In the genomic region with DNA sequence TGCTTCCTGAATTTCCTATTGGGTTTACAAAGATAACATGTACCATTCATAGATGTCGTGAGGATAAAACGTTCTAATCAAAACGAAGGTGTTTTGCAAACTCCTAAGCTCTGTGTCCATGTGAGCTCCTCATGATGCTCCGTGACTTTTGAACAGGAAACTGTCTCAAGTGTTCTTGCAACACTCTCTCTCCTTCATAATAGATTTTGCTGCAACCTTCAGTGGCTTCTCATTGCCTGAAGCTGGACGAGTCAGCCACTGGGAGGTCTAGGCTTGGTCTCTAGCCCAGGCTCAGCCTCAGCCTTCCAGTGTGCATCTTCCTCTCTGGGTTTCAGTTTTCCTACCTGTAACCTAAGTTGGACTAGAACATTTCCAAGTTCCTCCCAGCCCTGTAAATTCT, we compare ENCODE assay signal across 19 cellular contexts. TPM values are rescaled to one million over a fixed set of nuclear protein-coding genes. Genes with fewer than 3 reads are reported as not detected.
DNase-seq lines count a peak whose midpoint lies in the region; ATAC-seq, FAIRE-seq and TF ChIP-seq lines count a peak whose summit lies in the region.
"Had no signal": no experiment of that assay in that cellular context is flagged by ENCODE, and none has a peak within 500 bp of the region (broad histone marks: within the 10 kb centered on the region; RNA-seq: fewer than 3 reads in every experiment).

No MANE protein-coding gene starts in this region.

- DNase-seq in right atrium auricular region (ENCODE audit: low spot score) (peak; percentile 23), heart right ventricle (no peak), UCSD-AML1 (lab: John Stamatoyannopoulos, UW; ENCODE audit: unreplicated experiment) (peak; percentile 14), HepG2 (ENCODE audit: low spot score) (no peak), amniotic stem cell (lab: John Stamatoyannopoulos, UW) (no peak), urothelium cell line (ENCODE audit: low spot score) (no peak), type B pancreatic cell (ENCODE audit: extremely low spot score, unreplicated experiment) (no peak), GM12891 (ENCODE audit: insufficient read length, low spot score) (no peak)
- DNase-seq: activated CD8-positive, alpha-beta memory T cell treated with anti-CD3 and anti-CD28 coated beads, Interleukin-2, amount 10 ng/mL, durations not matched to agents 7 days and 5 days; activated naive CD4-positive, alpha-beta T cell treated with anti-CD3 and anti-CD28 coated beads, Interleukin-2, amount 10 ng/mL, durations not matched to agents 7 days and 5 days; caudate nucleus; left ventricle myocardium inferior; NCI-H1417 treated with DMSO at 0.1 percent for 48 hours; NCI-H69; Right ventricle myocardium superior had no signal

- H3K27me3 Mint-ChIP-seq in type B pancreatic cell: peaks cover 6% of the 10 kb centered on the region

- no peaks in the 10 kb centered on the region for H3K36me3 Mint-ChIP-seq in type B pancreatic cell
- H3K36me3 Mint-ChIP-seq: activated CD8-positive, alpha-beta memory T cell treated with anti-CD3 and anti-CD28 coated beads, Interleukin-2, amount 10 ng/mL, durations not matched to agents 7 days and 5 days; activated naive CD4-positive, alpha-beta T cell treated with anti-CD3 and anti-CD28 coated beads, Interleukin-2, amount 10 ng/mL, durations not matched to agents 7 days and 5 days had no signal

- intact Hi-C loops in heart right ventricle (cut with DNase I): loop anchor here (5.0 to 10.0 kb wide), 7 partner anchors 92 to 607 kb away; a partner anchor contains a TSS
- intact Hi-C loops in HepG2 (cut with micrococcal nuclease; ENCODE audit: unreplicated experiment): loop anchor here (5.0 to 10.0 kb wide), 2 partner anchors 65 to 137 kb away; a partner anchor contains a TSS

- FAIRE-seq in HepG2 (lab: Jason Lieb, UNC) (no peak), urothelium cell line (lab: Jason Lieb, UNC) (no peak), GM12891 (lab: Jason Lieb, UNC) (no peak)
- FAIRE-seq: endometrium had no signal

- POLR2A ChIA-PET in HepG2 (lab: Yijun Ruan, JAX): interaction anchor here (1.1 kb wide), 1 partner anchor 66 kb away, joined by 4 read pairs; no protein-coding TSS in a partner anchor

- H3K4me1 Mint-ChIP-seq in type B pancreatic cell (ENCODE audit: unreplicated experiment): peaks cover 7% of the 10 kb centered on the region
- H3K4me1 Mint-ChIP-seq: activated CD8-positive, alpha-beta memory T cell treated with anti-CD3 and anti-CD28 coated beads, Interleukin-2, amount 10 ng/mL, durations not matched to agents 7 days and 5 days had no signal

- H3K4me3 ChIP-seq in right atrium auricular region (no peak overlapping the region), heart right ventricle (no peak overlapping the region), HepG2 (replicated peaks in 1 of 3; ENCODE audit: insufficient read depth in 1 of 3, low read depth in 2 of 3, low read length in 3 of 3) (no peak overlapping the region)
- H3K4me3 ChIP-seq: left ventricle myocardium inferior, smooth muscle cell had no signal

- H3K27ac ChIP-seq in right atrium auricular region (no peak overlapping the region), heart right ventricle (peak overlapping the region in 1 of 10 donors; percentile 52), HepG2 (ENCODE audit: extremely low read length, insufficient read depth, low read length) (no peak overlapping the region)
- H3K27ac ChIP-seq: left ventricle myocardium inferior had no signal

- no peaks in the 10 kb centered on the region for H3K79me2 ChIP-seq in HepG2 (ENCODE audit: insufficient read depth, low read length)

- no peaks in the 10 kb centered on the region for H3K9me3 Mint-ChIP-seq in type B pancreatic cell
- H3K9me3 Mint-ChIP-seq: activated naive CD4-positive, alpha-beta T cell treated with anti-CD3 and anti-CD28 coated beads, Interleukin-2, amount 10 ng/mL, durations not matched to agents 7 days and 5 days had no signal

- CTCF ChIA-PET in HepG2 (lab: Yijun Ruan, JAX; ENCODE audit: low intra/inter-chr PET ratio, low total read pairs): no interaction called here

- H3K4me3 Mint-ChIP-seq in type B pancreatic cell: no peak overlapping the region
- H3K4me3 Mint-ChIP-seq: activated CD8-positive, alpha-beta memory T cell treated with anti-CD3 and anti-CD28 coated beads, Interleukin-2, amount 10 ng/mL, durations not matched to agents 7 days and 5 days; activated naive CD4-positive, alpha-beta T cell treated with anti-CD3 and anti-CD28 coated beads, Interleukin-2, amount 10 ng/mL, durations not matched to agents 7 days and 5 days had no signal

- no peaks in the 10 kb centered on the region for H4K20me1 ChIP-seq in HepG2 (ENCODE audit: insufficient read depth, low read length)

- ATAC-seq in heart right ventricle: no peak
- ATAC-seq in HepG2: 0 out of 3 replicates have a peak, but pooled peaks have one; percentile 30
- ATAC-seq: activated CD8-positive, alpha-beta memory T cell treated with anti-CD3 and anti-CD28 coated beads, Interleukin-2, amount 10 ng/mL, durations not matched to agents 7 days and 5 days had no signal

- H3K9me3 ChIP-seq in right atrium auricular region (no peaks in the 10 kb centered on the region), heart right ventricle (no peaks in the 10 kb centered on the region), HepG2 (ENCODE audit: low read length) (no peaks in the 10 kb centered on the region)
- H3K9me3 ChIP-seq: left ventricle myocardium inferior had no signal

- TF ChIP-seq POLR2A in HepG2 (IDR thresholded peaks at IDR 0.05; ENCODE audit: insufficient read depth in 1 of 2, low read depth in 2 of 2, low read length in 2 of 2) (no peak), GM12891 (IDR thresholded peaks at IDR 0.05; ENCODE audit: low read depth, low read length) (no peak)

- no peak overlapping the region for H3K27ac Mint-ChIP-seq in type B pancreatic cell
- H3K27ac Mint-ChIP-seq: activated CD8-positive, alpha-beta memory T cell treated with anti-CD3 and anti-CD28 coated beads, Interleukin-2, amount 10 ng/mL, durations not matched to agents 7 days and 5 days; activated naive CD4-positive, alpha-beta T cell treated with anti-CD3 and anti-CD28 coated beads, Interleukin-2, amount 10 ng/mL, durations not matched to agents 7 days and 5 days had no signal

- H2AFZ ChIP-seq in HepG2 (ENCODE audit: low read length): no peak overlapping the region

- H3K27me3 ChIP-seq in right atrium auricular region (no peaks in the 10 kb centered on the region), heart right ventricle (peaks cover 0 to 4% (median 0%) of the 10 kb centered on the region in 7 donors), HepG2 (ENCODE audit: control insufficient read depth in 1 of 2, insufficient read depth in 2 of 2, low read length in 2 of 2) (no peaks in the 10 kb centered on the region; a peak in 1 of 5 replicates)

- 50 to 65% methylated on average over 5 of the region's 5 CpGs for WGBS in heart right ventricle, 2 donors
- 7% methylated on average over 5 of the region's 5 CpGs for WGBS in HepG2 (ENCODE audit: low lambda C conversion rate)

- H3K36me3 ChIP-seq in right atrium auricular region (no peaks in the 10 kb centered on the region), heart right ventricle (no peaks in the 10 kb centered on the region), HepG2 (replicated peaks in 1 of 2; ENCODE audit: control insufficient read depth in 1 of 2, insufficient read depth in 2 of 2, low read length in 2 of 2) (no peaks in the 10 kb centered on the region)
- H3K36me3 ChIP-seq: left ventricle myocardium inferior had no signal

- TF ChIP-seq CTCF in right atrium auricular region (IDR thresholded peaks at IDR 0.05): no peak
- TF ChIP-seq CTCF in heart right ventricle (IDR thresholded peaks at IDR 0.05): no peak
- no peak for TF ChIP-seq CTCF in HepG2 (CRISPR knock-in tag; IDR thresholded peaks at IDR 0.05)
- TF ChIP-seq CTCF in type B pancreatic cell (conservative IDR thresholded peaks at IDR 0.05): no peak

- peak overlapping the region; percentile 16; the same call in 1 of the 2 replicates for H3K4me2 ChIP-seq in HepG2 (ENCODE audit: low read depth, low read length)
- H3K4me2 ChIP-seq: smooth muscle cell had no signal

- no peak overlapping the region for H3K9ac ChIP-seq in HepG2 (ENCODE audit: insufficient read depth, low read depth, low read length)

- no TSS peak for BruUV-seq in HepG2 (replicated peaks; lab: Mats Ljungman, UMichigan)

- in situ Hi-C loops in HepG2 (cut with HindIII; ENCODE audit: extremely low pct_ligation_motif_present, low pct_unique_long_range_greater_than_20kb): loop anchor here (5.0 kb wide), 1 partner anchor 92 kb away; a partner anchor contains a TSS

- peaks cover 0 to 4% of the 10 kb centered on the region in 2 donors for H3K4me1 ChIP-seq in right atrium auricular region
- H3K4me1 ChIP-seq in heart right ventricle: peaks cover 0 to 20% (median 0%) of the 10 kb centered on the region in 9 donors
- H3K4me1 ChIP-seq in HepG2 (ENCODE audit: insufficient read depth, low read length): peaks cover 43% of the 10 kb centered on the region
- H3K4me1 ChIP-seq: left ventricle myocardium inferior had no signal

- TF ChIP-seq EP300 in HepG2 (IDR thresholded peaks at IDR 0.05; ENCODE audit: low read depth in 2 of 2, low read length in 2 of 2) (no peak), HepG2 (CRISPR knock-in tag; IDR thresholded peaks at IDR 0.05; ENCODE audit: borderline replicate concordance) (no peak)

- TF ChIP-seq RAD21 in HepG2 (CRISPR knock-in tag; IDR thresholded peaks at IDR 0.05): no peak

RNA-seq across cellular contexts. Expression of a gene that starts 18.7 kb away (rescaled TPM):
- total RNA-seq in right atrium auricular region (1 to 10 TPM; 1.5 to 3.1 TPM), heart right ventricle (10 to 100 TPM in 1 of 10 donors, 1 to 10 TPM in 1, under 1 TPM in 6, not detected in 2; 0.30 to 11.1 (median 0.67) TPM), HepG2 (2016; rRNA removed; fragmentation: Illumina TruSeq; extraction: Trizol) (0.31 and 0.97 TPM in 2 replicates), type B pancreatic cell (ENCODE audit: low replicate concordance) (not detected in 2 replicates)
- polyA plus RNA-seq in heart right ventricle (1 to 10 TPM in 1 of 2 donors, under 1 TPM in 1; 0.37 to 1.0 TPM), HepG2 (2011; rRNA removed) (0.08 and 0.21 TPM in 2 replicates)
- 0.30 and 0.44 TPM in 2 replicates for total RNA-seq in HepG2 (2016; cell fraction: cytosol; rRNA removed; fragmentation: Illumina TruSeq; extraction: Trizol; ENCODE audit: low read depth)
- total RNA-seq in HepG2 (2016; cell fraction: insoluble cytoplasmic fraction; rRNA removed; fragmentation: Illumina TruSeq; extraction: Trizol): 0.24 and 0.89 TPM in 2 replicates
- 0.31 TPM in 1 of 2 replicates, not detected in the other for total RNA-seq in HepG2 (2016; cell fraction: membrane; rRNA removed; fragmentation: Illumina TruSeq; extraction: Trizol)
- total RNA-seq in HepG2 (2016; cell fraction: nucleus; rRNA removed; fragmentation: Illumina TruSeq; extraction: Trizol): 0.53 TPM in 1 of 2 replicates, not detected in the other
- 0.25 and 0.49 TPM in 2 replicates for polyA plus RNA-seq in HepG2 (2011; cell fraction: cytosol; rRNA removed)
- polyA plus RNA-seq in HepG2 (2011; cell fraction: nucleus; rRNA removed): not detected in 2 replicates
- polyA plus RNA-seq in HepG2 (2012): not detected in 2 replicates
- 0.27 and 0.36 TPM in 2 replicates for polyA plus RNA-seq in HepG2 (2016; cell fraction: cytosol; fragmentation: Illumina TruSeq; extraction: Trizol; ENCODE audit: low read depth)
- 0.25 and 0.56 TPM in 2 replicates for polyA plus RNA-seq in HepG2 (2016; cell fraction: insoluble cytoplasmic fraction; fragmentation: Illumina TruSeq; extraction: Trizol; ENCODE audit: low read depth)
- polyA plus RNA-seq in HepG2 (2016; cell fraction: membrane; fragmentation: Illumina TruSeq; extraction: Trizol; ENCODE audit: low read depth): 0.29 and 0.38 TPM in 2 replicates
- polyA plus RNA-seq in HepG2 (2016; cell fraction: nucleus; fragmentation: Illumina TruSeq; extraction: Trizol; ENCODE audit: insufficient read depth, low read depth): not detected in 2 replicates
- polyA minus RNA-seq in HepG2 (2011; rRNA and poly(A)+ RNA removed; ENCODE audit: low replicate concordance): 0.30 TPM in 1 of 2 replicates, not detected in the other
- not detected in 2 replicates for polyA minus RNA-seq in HepG2 (2011; cell fraction: cytosol; rRNA and poly(A)+ RNA removed)
- polyA minus RNA-seq in HepG2 (2011; cell fraction: nucleus; rRNA and poly(A)+ RNA removed): not detected in 2 replicates
- polyA plus RNA-seq in GM12891 (2012; ENCODE audit: low read depth, missing spikeins): 258 TPM
- total RNA-seq: A673 had no signal
- polyA plus RNA-seq: neural cell had no signal

Comparison
In these comparisons a context has a peak if more than half of its experiments do, and no peak if none do; other contexts are left out.
1. DNase-seq: peak in right atrium auricular region (single experiment) and UCSD-AML1 (single experiment); none in heart right ventricle (0 of 2), HepG2 (single experiment), amniotic stem cell (single experiment), urothelium cell line (single experiment), type B pancreatic cell (single experiment) and GM12891 (single experiment).